22 cellular contexts compared by ENCODE assay signal in the genomic region with DNA sequence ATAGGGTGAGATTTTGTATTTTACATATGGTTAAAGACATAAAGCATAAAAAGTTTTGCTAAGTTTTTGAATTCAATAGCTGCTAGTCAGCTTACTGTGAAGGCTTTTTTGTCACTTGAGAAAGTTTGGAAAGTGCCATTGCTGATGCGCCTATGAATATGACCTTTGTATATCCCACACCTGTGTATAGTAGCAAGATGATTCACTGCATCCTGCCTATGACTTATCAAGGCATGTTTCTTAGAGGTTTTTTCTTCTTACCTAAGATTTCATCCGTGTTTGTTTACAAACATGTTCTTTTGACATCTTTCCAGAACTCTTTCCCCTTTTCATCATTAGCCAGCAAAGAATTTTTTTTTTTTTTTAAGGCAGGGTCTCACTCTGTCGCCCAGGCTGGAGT. TPM values are rescaled to one million over a fixed set of nuclear protein-coding genes. Genes with fewer than 3 reads are reported as not detected.
"Had no signal": no experiment of that assay in that cellular context is flagged by ENCODE, and none has a peak within 500 bp of the region (broad histone marks: within the 10 kb centered on the region; RNA-seq: fewer than 3 reads in every experiment).

No MANE protein-coding gene starts in this region.

- H3K4me3 Mint-ChIP-seq: naive thymus-derived CD8-positive, alpha-beta T cell; stimulated activated memory B cell treated with anti-CD40 and anti-IgM and Interleukin-4, amounts not matched to agents 10 μg/mL and 1 μg/mL and 100 μg/mL, for 72 hours; stimulated activated naive CD8-positive, alpha-beta T cell treated with anti-CD3 and anti-CD28 coated beads, Interleukin-15, Interleukin-2, amounts not matched to agents 100 ng/mL and 50 ng/mL, for 24 hours had no signal

- H3K27me3 ChIP-seq: dorsolateral prefrontal cortex, esophagus muscularis mucosa, gastroesophageal sphincter, neutrophil, spleen, tibial artery, upper lobe of left lung, vagina had no signal

- H3K27ac Mint-ChIP-seq: naive thymus-derived CD8-positive, alpha-beta T cell; stimulated activated memory B cell treated with anti-CD40 and anti-IgM and Interleukin-4, amounts not matched to agents 10 μg/mL and 1 μg/mL and 100 μg/mL, for 72 hours; stimulated activated naive CD8-positive, alpha-beta T cell treated with anti-CD3 and anti-CD28 coated beads, Interleukin-15, Interleukin-2, amounts not matched to agents 100 ng/mL and 50 ng/mL, for 24 hours had no signal

- H3K36me3 Mint-ChIP-seq: naive thymus-derived CD8-positive, alpha-beta T cell; stimulated activated memory B cell treated with anti-CD40 and anti-IgM and Interleukin-4, amounts not matched to agents 10 μg/mL and 1 μg/mL and 100 μg/mL, for 72 hours had no signal

- DNase-seq: cortex of kidney; dorsolateral prefrontal cortex; effector CD8-positive, alpha-beta T cell; glutamatergic neuron; islet precursor cell; left cardiac atrium; left ventricle myocardium inferior; lower lobe of right lung; naive thymus-derived CD8-positive, alpha-beta T cell; spleen; stimulated activated CD4-positive, alpha-beta T cell treated with anti-CD3 and anti-CD28 coated beads, Interleukin-15, amount 100 ng/mL, for 24 hours; stimulated activated CD4-positive, alpha-beta T cell treated with anti-CD3 and anti-CD28 coated beads, Interleukin-1b, Interleukin-23, amount 100 ng/mL, for 48 hours; stimulated activated CD4-positive, alpha-beta T cell treated with anti-CD3 and anti-CD28 coated beads, Interleukin-4, amount 100 ng/mL, for 24 hours; tibial artery; upper lobe of left lung had no signal

- ATAC-seq: gastroesophageal sphincter; left cardiac atrium; lower lobe of right lung; naive thymus-derived CD8-positive, alpha-beta T cell; sciatic nerve; stimulated activated memory B cell treated with anti-CD40 and anti-IgM and Interleukin-4, amounts not matched to agents 10 μg/mL and 1 μg/mL and 100 μg/mL, for 72 hours had no signal

- H3K27ac ChIP-seq: dorsolateral prefrontal cortex, esophagus muscularis mucosa, gastroesophageal sphincter, left ventricle myocardium inferior, lower lobe of right lung, neutrophil, spleen, tibial artery, upper lobe of left lung, vagina had no signal

- H3K9me3 ChIP-seq: lower lobe of right lung, neutrophil, tibial artery, upper lobe of left lung, vagina had no signal

- H3K36me3 ChIP-seq: lower lobe of right lung, neutrophil, spleen, upper lobe of left lung, vagina had no signal

- H3K4me1 ChIP-seq: esophagus muscularis mucosa, gastroesophageal sphincter, left ventricle myocardium inferior, lower lobe of right lung, spleen, tibial artery, upper lobe of left lung, vagina had no signal

- H3K4me3 ChIP-seq: dorsolateral prefrontal cortex, esophagus muscularis mucosa, gastroesophageal sphincter, left ventricle myocardium inferior, lower lobe of right lung, spleen, tibial artery, upper lobe of left lung, vagina had no signal

- H3K4me1 Mint-ChIP-seq: naive thymus-derived CD8-positive, alpha-beta T cell; stimulated activated memory B cell treated with anti-CD40 and anti-IgM and Interleukin-4, amounts not matched to agents 10 μg/mL and 1 μg/mL and 100 μg/mL, for 72 hours had no signal

RNA-seq across cellular contexts. Expression of gene PRKAA2, which starts 51.5 kb away (rescaled TPM):
- total RNA-seq: naive thymus-derived CD8-positive, alpha-beta T cell had no signal
- polyA plus RNA-seq: naive thymus-derived CD8-positive, alpha-beta T cell had no signal
